ENCODE assay signal across 15 cellular contexts in the genomic region with DNA sequence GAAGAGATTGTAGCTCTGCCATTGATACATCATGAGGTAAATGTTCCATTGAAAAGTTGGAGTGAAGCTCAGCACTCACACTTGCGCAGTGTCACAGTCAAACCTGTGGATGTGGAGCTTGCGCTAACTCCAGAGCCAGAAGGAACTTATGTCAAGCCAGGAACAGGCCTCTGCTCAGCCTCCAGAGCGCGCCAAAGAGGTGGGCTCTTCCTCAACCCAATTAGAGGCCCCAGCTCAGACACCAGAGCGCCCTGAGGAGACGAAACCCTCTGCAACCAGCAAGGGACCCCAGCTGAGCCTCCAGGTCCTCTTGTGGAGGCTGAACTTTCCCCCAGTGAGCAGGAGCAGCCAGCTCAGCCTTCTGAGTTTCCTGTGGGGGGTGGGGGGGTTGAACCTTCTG.
"Had no signal": no experiment of that assay in that cellular context is flagged by ENCODE, and none has a peak within 500 bp of the region (broad histone marks: within the 10 kb centered on the region; RNA-seq: fewer than 3 reads in every experiment).

No MANE protein-coding gene starts in this region.

- DNase-seq: cortex of kidney; effector memory CD8-positive, alpha-beta T cell; head of caudate nucleus; kidney; natural killer cell; occipital lobe; ovary; posterior cingulate gyrus; psoas muscle; right cardiac atrium; spleen; stimulated activated CD4-positive, alpha-beta T cell treated with anti-CD3 and anti-CD28 coated beads, Interleukin-2, amount 100 ng/mL, for 48 hours; stimulated activated naive B cell treated with anti-CD40 and anti-IgM and Interleukin-4, amounts not matched to agents 10 μg/mL and 1 μg/mL and 100 μg/mL, for 72 hours; upper lobe of left lung had no signal

- ATAC-seq: effector memory CD8-positive, alpha-beta T cell; left lobe of liver; natural killer cell; psoas muscle; right cardiac atrium; stimulated activated naive B cell treated with anti-CD40 and anti-IgM and Interleukin-4, amounts not matched to agents 10 μg/mL and 1 μg/mL and 100 μg/mL, for 72 hours had no signal
